In genomic region chr9:109579191-109579948, GRCh38 we compare ENCODE assay signal across 14 cellular contexts.
DNase-seq lines count a peak whose midpoint lies in the region; ATAC-seq and TF ChIP-seq lines count a peak whose summit lies in the region.
"Had no signal": no experiment of that assay in that cellular context is flagged by ENCODE, and none has a peak within 500 bp of the region (broad histone marks: within the 10 kb centered on the region; RNA-seq: fewer than 3 reads in every experiment).

No MANE protein-coding gene starts in this region.

- H3K27me3 ChIP-seq in brain microvascular endothelial cell (replicated peaks) (no peaks in the 10 kb centered on the region), trophoblast cell (ENCODE audit: insufficient read depth, low read length) (no peaks in the 10 kb centered on the region), dorsolateral prefrontal cortex (no peaks in the 10 kb centered on the region)

- H3K18ac ChIP-seq in trophoblast cell (ENCODE audit: low read length), result no peak overlapping the region

- H3K4me1 ChIP-seq in trophoblast cell (ENCODE audit: control insufficient read depth in 1 of 2, insufficient read depth in 2 of 2, low read length in 2 of 2), result peaks cover 2 to 4% of the 10 kb centered on the region in 2 experiments

- H3K79me2 ChIP-seq in trophoblast cell (ENCODE audit: control insufficient read depth, insufficient read depth, low read length, poor library complexity), result no peaks in the 10 kb centered on the region

- H2AFZ ChIP-seq in trophoblast cell (ENCODE audit: insufficient read depth, low read length, poor library complexity), result no peak overlapping the region
- H2AFZ ChIP-seq: PC-9 had no signal

- no peak overlapping the region for H3K4ac ChIP-seq in trophoblast cell (ENCODE audit: low read depth, low read length)

- H3K23ac ChIP-seq in trophoblast cell (ENCODE audit: low read length), result no peak overlapping the region

- H3K4me3 ChIP-seq in brain microvascular endothelial cell (ENCODE audit: low read depth, low read length), result no peak overlapping the region
- H3K4me3 ChIP-seq in trophoblast cell (ENCODE audit: low read depth, low read length), result peak overlapping the region; percentile 10
- H3K4me3 ChIP-seq in dorsolateral prefrontal cortex, result no peak overlapping the region
- H3K4me3 ChIP-seq: PC-9 had no signal

- no peak overlapping the region for H4K91ac ChIP-seq in trophoblast cell (ENCODE audit: low read depth, low read length)

- H2AK5ac ChIP-seq in trophoblast cell (ENCODE audit: low read length), result no peak overlapping the region

- no peaks in the 10 kb centered on the region for H3K79me1 ChIP-seq in trophoblast cell (ENCODE audit: low read length)

- H4K8ac ChIP-seq in trophoblast cell (ENCODE audit: low read depth, low read length), result no peak overlapping the region

- peak; percentile 86 for ATAC-seq in left ventricle myocardium superior

- H2BK5ac ChIP-seq in trophoblast cell (ENCODE audit: low read depth, low read length, poor library complexity), result no peak overlapping the region

- no peak overlapping the region for H4K12ac ChIP-seq in trophoblast cell (ENCODE audit: low read depth, low read length)

- H2BK12ac ChIP-seq in trophoblast cell (ENCODE audit: low read length), result no peak overlapping the region

- H3K36me3 ChIP-seq in brain microvascular endothelial cell (replicated peaks) (no peaks in the 10 kb centered on the region), trophoblast cell (ENCODE audit: control insufficient read depth in 1 of 2, insufficient read depth in 2 of 2, low read length in 2 of 2) (no peaks in the 10 kb centered on the region)

- TF ChIP-seq CTCF in brain microvascular endothelial cell (IDR thresholded peaks at IDR 0.05; ENCODE audit: low read depth, low read length, missing control alignments) (no peak), dorsolateral prefrontal cortex (IDR thresholded peaks at IDR 0.05 in 54 of 56, conservative IDR thresholded peaks at IDR 0.05 in 2 of 56; ENCODE audit: low read depth in 1 of 56, partially characterized antibody in 56 of 56) (no peak)

- H3K27ac ChIP-seq in brain microvascular endothelial cell, result no peak overlapping the region
- no peak overlapping the region for H3K27ac ChIP-seq in trophoblast cell (ENCODE audit: low read depth, low read length)
- no peak overlapping the region for H3K27ac ChIP-seq in dorsolateral prefrontal cortex
- H3K27ac ChIP-seq: KMS-11, PC-9 had no signal

- DNase-seq in EH (ENCODE audit: low read depth) (peak; percentile 4), brain microvascular endothelial cell (peak; percentile 16), left ventricle myocardium superior (no peak), trophoblast cell (no peak), iPS-NIHi7 (ENCODE audit: extremely low spot score) (no peak), dorsolateral prefrontal cortex (no peak), SKM-1 treated with dmso at 0.1 percent for 144 hours (lab: John Stamatoyannopoulos, UW; ENCODE audit: unreplicated experiment) (no peak)
- DNase-seq in stimulated activated naive CD4-positive, alpha-beta T cell (lab: John Stamatoyannopoulos, UW), result no peak
- DNase-seq: CD4-positive, CD25-positive, alpha-beta regulatory T cell; DMS53; NCI-H1092; NCI-H69; PC-9 had no signal

- WGBS in trophoblast cell (ENCODE audit: extremely low coverage, insufficient coverage, insufficient read length), result no CpG with 5 or more reads among the region's 6 CpGs

- no peak overlapping the region for H3K14ac ChIP-seq in trophoblast cell (ENCODE audit: low read length)

- in situ Hi-C loops in brain microvascular endothelial cell (cut with HindIII; ENCODE audit: low pct_ligation_motif_present, low sequenced_read_pairs), result no loop called here

- no peak overlapping the region for H2BK120ac ChIP-seq in trophoblast cell (ENCODE audit: insufficient read depth, low read length, poor library complexity)

- no peak overlapping the region for H3K4me2 ChIP-seq in trophoblast cell (ENCODE audit: low read length)
- H3K4me2 ChIP-seq: KMS-11, PC-9 had no signal

- H3K9ac ChIP-seq in trophoblast cell (ENCODE audit: low read length), result no peak overlapping the region
- H3K9ac ChIP-seq: KMS-11 had no signal

- H3K9me3 ChIP-seq in trophoblast cell (ENCODE audit: insufficient read depth, low read depth, low read length), result no peaks in the 10 kb centered on the region

- intact Hi-C loops in left ventricle myocardium superior (cut with micrococcal nuclease), result loop anchor here (10.0 kb wide), 2 partner anchors 75 to 305 kb away; no protein-coding TSS in a partner anchor
- intact Hi-C loops in dorsolateral prefrontal cortex (cut with DNase I), result loop anchor here (5.0 to 10.0 kb wide), 5 partner anchors 63 to 575 kb away; partner anchors contain the start of gene PALM2AKAP2 (in 1 of the 2)

Comparison
In these comparisons a context has a peak if more than half of its experiments do, and no peak if none do; other contexts are left out.
1. DNase-seq: peak in EH (single experiment) and brain microvascular endothelial cell (single experiment); none in left ventricle myocardium superior (single experiment), trophoblast cell (0 of 2), iPS-NIHi7 (single experiment), dorsolateral prefrontal cortex (0 of 10), stimulated activated naive CD4-positive, alpha-beta T cell (0 of 6) and SKM-1 treated with dmso at 0.1 percent for 144 hours (single experiment).